In genomic region chr17:45127583-45128300, GRCh38 we compare ENCODE assay signal across 1 cellular context.
TF ChIP-seq lines count a peak whose summit lies in the region.

No MANE protein-coding gene starts in this region.

TF ChIP-seq in K562, 482 proteins besides CTCF, POLR2A, EP300 and RAD21:
- TF ChIP-seq ARID3A (IDR thresholded peaks at IDR 0.05; ENCODE audit: borderline replicate concordance, low read depth, low read length) (no peak), ZBTB7A (IDR thresholded peaks at IDR 0.05; ENCODE audit: borderline replicate concordance, control insufficient read depth, low read depth, low read length) (0 out of 2 replicates have a peak, but pooled peaks have one; percentile 38), RBFOX2 (IDR thresholded peaks at IDR 0.05; ENCODE audit: low read depth, low read length) (0 out of 2 replicates have a peak, but pooled peaks have one; percentile 20), THRB (CRISPR knock-in tag; conservative IDR thresholded peaks at IDR 0.05) (peak; percentile 50; the same call in 1 of the 2 replicates), HBP1 (CRISPR knock-in tag; IDR thresholded peaks at IDR 0.05) (0 out of 2 replicates have a peak, but pooled peaks have one; percentile 73), HDGF (IDR thresholded peaks at IDR 0.05) (peak; percentile 59; the same call in 1 of the 2 replicates)
